In the genomic region with DNA sequence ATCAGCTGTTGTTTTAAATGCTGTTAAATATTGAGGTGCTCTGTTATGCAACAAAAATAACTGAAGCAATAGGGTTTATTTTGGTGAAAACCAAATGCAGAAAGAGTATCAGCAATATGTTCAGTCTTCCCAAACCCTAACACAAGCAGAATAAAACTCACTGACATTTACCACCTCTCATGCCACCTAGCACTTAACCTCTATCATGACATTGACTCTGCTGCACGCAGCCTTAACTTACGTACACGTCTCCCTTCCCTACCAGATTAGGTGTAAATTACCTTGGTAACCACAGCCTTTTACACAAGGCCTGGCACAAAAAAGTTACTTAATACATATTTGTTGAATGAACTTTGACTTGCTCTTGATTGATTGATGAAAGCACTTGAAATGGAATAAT, we compare ENCODE assay signal across 31 cellular contexts.
"Had no signal": no experiment of that assay in that cellular context is flagged by ENCODE, and none has a peak within 500 bp of the region (broad histone marks: within the 10 kb centered on the region; RNA-seq: fewer than 3 reads in every experiment).

No MANE protein-coding gene starts in this region.

- H3K36me3 Mint-ChIP-seq: immature natural killer cell; mesothelial cell of epicardium; naive B cell; natural killer cell; neural progenitor cell; stimulated activated naive B cell treated with anti-CD40 and anti-IgM and Interleukin-4, amounts not matched to agents 10 μg/mL and 1 μg/mL and 100 μg/mL, for 72 hours had no signal

- H3K4me1 ChIP-seq: left lung, parathyroid adenoma, right atrium auricular region, testis, thyroid gland, upper lobe of left lung, vagina had no signal

- H3K36me3 ChIP-seq: left lung, neural progenitor cell, neutrophil, right atrium auricular region, thyroid gland, transverse colon, upper lobe of left lung, vagina had no signal

- H3K4me3 ChIP-seq: left lung, lung, neural progenitor cell, right atrium auricular region, skin epidermis, stomach, testis, thyroid gland, transverse colon, upper lobe of left lung, vagina had no signal

- H3K27me3 ChIP-seq: left lung, neural progenitor cell, right atrium auricular region, stomach, testis, thyroid gland, transverse colon, upper lobe of left lung, vagina had no signal

- H3K27ac Mint-ChIP-seq: immature natural killer cell; mesothelial cell of epicardium; naive B cell; natural killer cell; nephron progenitor cell; stimulated activated naive B cell treated with anti-CD40 and anti-IgM and Interleukin-4, amounts not matched to agents 10 μg/mL and 1 μg/mL and 100 μg/mL, for 72 hours had no signal

- H3K9me3 Mint-ChIP-seq: immature natural killer cell; mesothelial cell of epicardium; naive B cell; natural killer cell; nephron progenitor cell; neural progenitor cell; stimulated activated naive B cell treated with anti-CD40 and anti-IgM and Interleukin-4, amounts not matched to agents 10 μg/mL and 1 μg/mL and 100 μg/mL, for 72 hours had no signal

- ATAC-seq: left colon; left lung; natural killer cell; sciatic nerve; stimulated activated naive B cell treated with anti-CD40 and anti-IgM and Interleukin-4, amounts not matched to agents 10 μg/mL and 1 μg/mL and 100 μg/mL, for 72 hours; stimulated activated naive CD8-positive, alpha-beta T cell treated with anti-CD3 and anti-CD28 coated beads, Interleukin-15, Interleukin-2, amounts not matched to agents 100 U/mL and 50 U/mL, for 24 hours had no signal

- H3K4me1 Mint-ChIP-seq: immature natural killer cell, natural killer cell had no signal

- H3K27me3 Mint-ChIP-seq: naive B cell; stimulated activated naive B cell treated with anti-CD40 and anti-IgM and Interleukin-4, amounts not matched to agents 10 μg/mL and 1 μg/mL and 100 μg/mL, for 72 hours had no signal

- H3K9me3 ChIP-seq: left lung, neutrophil, right atrium auricular region, stomach, testis, thyroid gland, transverse colon, upper lobe of left lung, vagina had no signal

- H3K27ac ChIP-seq: left lung, neural progenitor cell, neutrophil, parathyroid adenoma, right atrium auricular region, skin epidermis, stomach, testis, thyroid gland, transverse colon, upper lobe of left lung, vagina had no signal

- FAIRE-seq: islet of Langerhans, kidney had no signal

- DNase-seq: hypothalamus; immature natural killer cell; kidney; left colon; left lung; mesendoderm; naive B cell; natural killer cell; nephron progenitor cell; occipital lobe; stimulated activated CD4-positive, alpha-beta T cell treated with anti-CD3 and anti-CD28 coated beads, Interleukin-12 subunit alpha, Interleukin-12 subunit beta, amount 100 ng/mL, for 4 hours; stimulated activated CD4-positive, alpha-beta T cell treated with anti-CD3 and anti-CD28 coated beads, Interleukin-15, amount 100 ng/mL, for 24 hours; stimulated activated CD4-positive, alpha-beta T cell treated with anti-CD3 and anti-CD28 coated beads, Interleukin-2, amount 100 ng/mL, for 24 hours; stimulated activated CD4-positive, alpha-beta T cell treated with anti-CD3 and anti-CD28 coated beads, Interleukin-4, amount 100 ng/mL, for 1 hour; stimulated activated naive B cell treated with anti-CD40 and anti-IgM and Interleukin-4, amounts not matched to agents 10 μg/mL and 1 μg/mL and 100 μg/mL, for 72 hours; stimulated activated naive CD8-positive, alpha-beta T cell treated with anti-CD3 and anti-CD28 coated beads, Interleukin-15, Interleukin-2, amounts not matched to agents 100 U/mL and 50 U/mL, for 24 hours; stomach; testis; thyroid gland; transverse colon; upper lobe of left lung had no signal

- H3K4me3 Mint-ChIP-seq: immature natural killer cell; mesothelial cell of epicardium; naive B cell; natural killer cell; nephron progenitor cell; neural progenitor cell; stimulated activated naive B cell treated with anti-CD40 and anti-IgM and Interleukin-4, amounts not matched to agents 10 μg/mL and 1 μg/mL and 100 μg/mL, for 72 hours had no signal
